Comparison of ENCODE assay signal across 1 cellular context in the genomic region with DNA sequence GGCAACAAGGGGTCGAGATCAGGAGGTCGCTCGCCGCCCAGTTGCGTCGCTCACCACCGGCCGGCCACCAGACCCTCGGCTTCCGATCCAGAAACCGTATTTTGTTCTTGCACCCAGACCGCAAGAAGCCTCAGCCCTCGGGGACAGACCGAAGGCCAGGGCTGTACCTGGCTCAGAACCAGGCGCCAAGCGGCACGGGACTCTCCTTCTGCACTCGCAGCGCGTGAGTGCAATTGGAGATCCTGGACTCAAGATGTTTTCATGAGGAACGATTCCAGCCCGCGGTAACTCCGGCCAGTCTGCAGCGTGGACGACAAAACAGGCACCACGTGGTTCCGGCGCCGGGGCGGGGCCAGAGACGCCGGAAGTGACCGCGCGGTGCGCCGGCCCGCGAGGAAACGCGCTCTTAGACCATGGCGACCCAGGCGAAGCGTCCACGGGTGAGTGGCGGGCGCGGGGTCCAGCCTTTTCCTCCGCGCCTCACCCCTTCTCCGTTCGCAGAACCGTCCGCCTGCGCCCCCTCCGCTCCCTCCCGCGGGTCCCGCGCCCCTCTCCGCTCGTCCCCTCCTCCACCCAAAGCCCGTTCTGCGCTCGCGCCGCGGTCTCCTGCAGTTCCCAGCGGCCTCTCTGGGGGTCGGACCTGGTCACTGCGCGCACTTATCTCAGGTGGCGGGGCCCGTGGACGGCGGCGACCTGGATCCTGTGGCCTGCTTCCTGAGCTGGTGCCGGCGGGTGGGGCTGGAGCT.
A peak's percentile ranks its signal among the peaks of the same experiment; 100 is the strongest.
TF ChIP-seq lines count a peak whose summit lies in the region.

A gene with protein sequence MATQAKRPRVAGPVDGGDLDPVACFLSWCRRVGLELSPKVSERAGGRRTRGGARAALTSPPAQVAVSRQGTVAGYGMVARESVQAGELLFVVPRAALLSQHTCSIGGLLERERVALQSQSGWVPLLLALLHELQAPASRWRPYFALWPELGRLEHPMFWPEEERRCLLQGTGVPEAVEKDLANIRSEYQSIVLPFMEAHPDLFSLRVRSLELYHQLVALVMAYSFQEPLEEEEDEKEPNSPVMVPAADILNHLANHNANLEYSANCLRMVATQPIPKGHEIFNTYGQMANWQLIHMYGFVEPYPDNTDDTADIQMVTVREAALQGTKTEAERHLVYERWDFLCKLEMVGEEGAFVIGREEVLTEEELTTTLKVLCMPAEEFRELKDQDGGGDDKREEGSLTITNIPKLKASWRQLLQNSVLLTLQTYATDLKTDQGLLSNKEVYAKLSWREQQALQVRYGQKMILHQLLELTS (plus strand): TSS at position 393 of the 746 bp plus-strand sequence. CDS start 21 bp downstream, at position 414.

TF ChIP-seq in GM23338, 12 proteins besides CTCF, POLR2A, EP300 and RAD21 (continued from another document):
- TF ChIP-seq JUNB (IDR thresholded peaks at IDR 0.05; ENCODE audit: unreplicated experiment) (no peak), CREB1 (CRISPR knock-in tag; IDR thresholded peaks at IDR 0.05; ENCODE audit: low read depth) (peak; percentile 68), ZNF331 (CRISPR knock-in tag; IDR thresholded peaks at IDR 0.05; ENCODE audit: low read depth) (no peak), EZH2phosphoT487 (IDR thresholded peaks at IDR 0.05; ENCODE audit: unreplicated experiment) (no peak)
- TF ChIP-seq, protein P1, sequence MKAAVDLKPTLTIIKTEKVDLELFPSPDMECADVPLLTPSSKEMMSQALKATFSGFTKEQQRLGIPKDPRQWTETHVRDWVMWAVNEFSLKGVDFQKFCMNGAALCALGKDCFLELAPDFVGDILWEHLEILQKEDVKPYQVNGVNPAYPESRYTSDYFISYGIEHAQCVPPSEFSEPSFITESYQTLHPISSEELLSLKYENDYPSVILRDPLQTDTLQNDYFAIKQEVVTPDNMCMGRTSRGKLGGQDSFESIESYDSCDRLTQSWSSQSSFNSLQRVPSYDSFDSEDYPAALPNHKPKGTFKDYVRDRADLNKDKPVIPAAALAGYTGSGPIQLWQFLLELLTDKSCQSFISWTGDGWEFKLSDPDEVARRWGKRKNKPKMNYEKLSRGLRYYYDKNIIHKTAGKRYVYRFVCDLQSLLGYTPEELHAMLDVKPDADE (IDR thresholded peaks at IDR 0.05) = peak; percentile 37; the same call in 1 of the 2 replicates
